Comparison of ENCODE assay signal across 21 cellular contexts in genomic region chr16:86027366-86028126, GRCh38.
DNase-seq lines count a peak whose midpoint lies in the region; ATAC-seq, FAIRE-seq and TF ChIP-seq lines count a peak whose summit lies in the region.
"Had no signal": no experiment of that assay in that cellular context is flagged by ENCODE, and none has a peak within 500 bp of the region (broad histone marks: within the 10 kb centered on the region; RNA-seq: fewer than 3 reads in every experiment).

No MANE protein-coding gene starts in this region.

- 0 out of 2 replicates have a peak, but pooled peaks cover 3% of the 10 kb centered on the region for H3K9me3 ChIP-seq in K562 (replicated peaks; ENCODE audit: control insufficient read depth, insufficient read depth, low read depth, low read length)

- intact Hi-C loops in K562 (cut with micrococcal nuclease) (no loop called here), left colon (cut with DNase I, micrococcal nuclease) (no loop called here)

- no peak for ATAC-seq in activated naive CD8-positive, alpha-beta T cell treated with anti-CD3 and anti-CD28 coated beads, Interleukin-2, amount 10 ng/mL, durations not matched to agents 7 days and 5 days (ENCODE audit: low read depth)
- ATAC-seq in activated naive CD8-positive, alpha-beta T cell treated with anti-CD3 and anti-CD28 coated beads, Interleukin-2, amount 50 U/mL, for 24 hours = no peak
- ATAC-seq in K562 = no peak
- ATAC-seq in left colon = peak; percentile 79

- H3K79me2 ChIP-seq in K562 (ENCODE audit: control insufficient read depth, insufficient read depth, low read length) = no peaks in the 10 kb centered on the region

- peaks cover 2% of the 10 kb centered on the region for H3K36me3 Mint-ChIP-seq in activated naive CD8-positive, alpha-beta T cell treated with anti-CD3 and anti-CD28 coated beads, Interleukin-2, amount 10 ng/mL, durations not matched to agents 7 days and 5 days
- H3K36me3 Mint-ChIP-seq in activated naive CD8-positive, alpha-beta T cell treated with anti-CD3 and anti-CD28 coated beads, Interleukin-2, amount 50 U/mL, for 24 hours (ENCODE audit: low read depth) = peaks cover 4% of the 10 kb centered on the region
- no peaks in the 10 kb centered on the region for H3K36me3 Mint-ChIP-seq in type B pancreatic cell

- no peak overlapping the region for H3K27ac ChIP-seq in K562 (ENCODE audit: extremely low read depth, low read depth, low read length)
- H3K27ac ChIP-seq: SJSA1 had no signal

- H3K4me1 ChIP-seq in K562 (replicated peaks in 1 of 2; ENCODE audit: control insufficient read depth in 2 of 2, insufficient read depth in 2 of 2, low read length in 2 of 2) = no peaks in the 10 kb centered on the region

- H3K4me1 Mint-ChIP-seq in activated naive CD8-positive, alpha-beta T cell treated with anti-CD3 and anti-CD28 coated beads, Interleukin-2, amount 10 ng/mL, durations not matched to agents 7 days and 5 days = no peaks in the 10 kb centered on the region
- no peaks in the 10 kb centered on the region for H3K4me1 Mint-ChIP-seq in activated naive CD8-positive, alpha-beta T cell treated with anti-CD3 and anti-CD28 coated beads, Interleukin-2, amount 50 U/mL, for 24 hours
- H3K4me1 Mint-ChIP-seq in type B pancreatic cell (ENCODE audit: unreplicated experiment) = peaks cover 14% of the 10 kb centered on the region
- H3K4me1 Mint-ChIP-seq: CD4-positive, alpha-beta memory T cell had no signal

- no peaks in the 10 kb centered on the region for H4K20me1 ChIP-seq in K562 (replicated peaks; ENCODE audit: control insufficient read depth, insufficient read depth, low read length)

- 2% methylated on average over 12 of the region's 12 CpGs for WGBS in K562 (ENCODE audit: insufficient coverage, low coverage, missing lambda C conversion rate)

- DNase-seq in activated naive CD8-positive, alpha-beta T cell treated with anti-CD3 and anti-CD28 coated beads, Interleukin-2, amount 10 ng/mL, durations not matched to agents 7 days and 5 days = peak; percentile 3
- no peak for DNase-seq in activated naive CD8-positive, alpha-beta T cell treated with anti-CD3 and anti-CD28 coated beads, Interleukin-2, amount 50 U/mL, for 24 hours
- DNase-seq in K562 (ENCODE audit: extremely low read depth in 1 of 4, low spot score in 3 of 4) (no peak), left colon (peak; percentile 40 to 66), type B pancreatic cell (ENCODE audit: extremely low spot score, unreplicated experiment) (no peak), iPS-NIHi11 (ENCODE audit: low spot score) (no peak), germinal center (ENCODE audit: low spot score) (no peak), NOMO-1 (lab: John Stamatoyannopoulos, UW; ENCODE audit: unreplicated experiment in 2 of 2) (no peak)
- DNase-seq: 8988T; CD4-positive, alpha-beta memory T cell; GF-D8; GOT3; IMR-90; Kasumi-1; NCI-H1417; NCI-H187 treated with DMSO at 0.1 percent for 48 hours; NCI-H446; NCI-H69 had no signal

- TF ChIP-seq CTCF in K562 (IDR thresholded peaks at IDR 0.05 in 2 of 3, conservative IDR thresholded peaks at IDR 0.05 in 1 of 3; ENCODE audit: insufficient read depth in 2 of 3, low read depth in 1 of 3, low read length in 3 of 3) = no peak
- TF ChIP-seq CTCF in type B pancreatic cell (conservative IDR thresholded peaks at IDR 0.05) = no peak

- H3K27me3 Mint-ChIP-seq in activated naive CD8-positive, alpha-beta T cell treated with anti-CD3 and anti-CD28 coated beads, Interleukin-2, amount 10 ng/mL, durations not matched to agents 7 days and 5 days = peaks cover 9% of the 10 kb centered on the region
- H3K27me3 Mint-ChIP-seq in activated naive CD8-positive, alpha-beta T cell treated with anti-CD3 and anti-CD28 coated beads, Interleukin-2, amount 50 U/mL, for 24 hours = peaks cover 16% of the 10 kb centered on the region
- peaks cover 17% of the 10 kb centered on the region for H3K27me3 Mint-ChIP-seq in type B pancreatic cell

- no peak for TF ChIP-seq RAD21 in K562 (CRISPR knock-in tag; conservative IDR thresholded peaks at IDR 0.05 in 1 of 2, IDR thresholded peaks at IDR 0.05 in 1 of 2)

- TF ChIP-seq POLR2A in K562 (conservative IDR thresholded peaks at IDR 0.05) = no peak

- H3K4me3 Mint-ChIP-seq in activated naive CD8-positive, alpha-beta T cell treated with anti-CD3 and anti-CD28 coated beads, Interleukin-2, amount 10 ng/mL, durations not matched to agents 7 days and 5 days = no peak overlapping the region
- no peak overlapping the region for H3K4me3 Mint-ChIP-seq in activated naive CD8-positive, alpha-beta T cell treated with anti-CD3 and anti-CD28 coated beads, Interleukin-2, amount 50 U/mL, for 24 hours
- H3K4me3 Mint-ChIP-seq in type B pancreatic cell = peak overlapping the region; percentile 14
- H3K4me3 Mint-ChIP-seq: CD4-positive, alpha-beta memory T cell had no signal

- H3K9me1 ChIP-seq in K562 (ENCODE audit: control insufficient read depth, insufficient read depth, low read length) = no peaks in the 10 kb centered on the region

- H3K4me3 ChIP-seq in K562 = no peak overlapping the region
- H3K4me3 ChIP-seq: SJSA1 had no signal

- TF ChIP-seq EP300 in K562 (IDR thresholded peaks at IDR 0.05; ENCODE audit: low read length) = no peak

- no peak for FAIRE-seq in K562 (lab: Jason Lieb, UNC)
- FAIRE-seq: GM12891, GM18507 had no signal

- BruUV-seq in K562 (replicated peaks; lab: Mats Ljungman, UMichigan) = no TSS peak

- H3K9ac ChIP-seq in K562 (ENCODE audit: insufficient read depth in 1 of 2, low read depth in 2 of 2, low read length in 2 of 2) = no peak overlapping the region

- CTCF ChIA-PET in K562 (lab: Yijun Ruan, JAX; ENCODE audit: low intra/inter-chr PET ratio) = no interaction called here

- POLR2A ChIA-PET in activated naive CD8-positive, alpha-beta T cell treated with anti-CD3 and anti-CD28 coated beads, Interleukin-2, amount 10 ng/mL, durations not matched to agents 7 days and 5 days (lab: Charles Lee) = no interaction called here
- POLR2A ChIA-PET in K562 (lab: Yijun Ruan, JAX) = interaction anchor here (0.8 kb wide), 1 partner anchor 19 kb away, joined by 5 read pairs; no protein-coding TSS in a partner anchor

- H3K27me3 ChIP-seq in K562 (ENCODE audit: control insufficient read depth in 2 of 2, insufficient read depth in 2 of 2, low read length in 2 of 2) = peaks cover 0 to 8% of the 10 kb centered on the region in 2 experiments; a peak in 2 of 5 replicates
- H3K27me3 ChIP-seq: SJSA1 had no signal

- no peak overlapping the region for H3K4me2 ChIP-seq in K562 (ENCODE audit: insufficient read depth, low read length)

- no peaks in the 10 kb centered on the region for H3K36me3 ChIP-seq in K562 (ENCODE audit: control insufficient read depth, insufficient read depth, low read length)
- H3K36me3 ChIP-seq: SJSA1 had no signal

- H2AFZ ChIP-seq in K562 (ENCODE audit: low read depth, low read length) = no peak overlapping the region

- in situ Hi-C loops in K562 (cut with MboI) = no loop called here

- H3K27ac Mint-ChIP-seq in activated naive CD8-positive, alpha-beta T cell treated with anti-CD3 and anti-CD28 coated beads, Interleukin-2, amount 10 ng/mL, durations not matched to agents 7 days and 5 days = no peak overlapping the region
- no peak overlapping the region for H3K27ac Mint-ChIP-seq in activated naive CD8-positive, alpha-beta T cell treated with anti-CD3 and anti-CD28 coated beads, Interleukin-2, amount 50 U/mL, for 24 hours
- H3K27ac Mint-ChIP-seq in type B pancreatic cell = peak overlapping the region; percentile 67
- H3K27ac Mint-ChIP-seq: CD4-positive, alpha-beta memory T cell had no signal

- H3K9me3 Mint-ChIP-seq in activated naive CD8-positive, alpha-beta T cell treated with anti-CD3 and anti-CD28 coated beads, Interleukin-2, amount 10 ng/mL, durations not matched to agents 7 days and 5 days = peaks cover 17% of the 10 kb centered on the region
- peaks cover 19% of the 10 kb centered on the region for H3K9me3 Mint-ChIP-seq in activated naive CD8-positive, alpha-beta T cell treated with anti-CD3 and anti-CD28 coated beads, Interleukin-2, amount 50 U/mL, for 24 hours
- H3K9me3 Mint-ChIP-seq in type B pancreatic cell = peaks cover 5% of the 10 kb centered on the region

TF ChIP-seq in K562, 482 proteins besides CTCF, POLR2A, EP300 and RAD21:
- TF ChIP-seq RBM25 (IDR thresholded peaks at IDR 0.05; ENCODE audit: low read depth, low read length, severe bottlenecking) (peak; percentile 65), ZNF24 (IDR thresholded peaks at IDR 0.05) (no peak)

Comparison
In these comparisons a context has a peak if more than half of its experiments do, and no peak if none do; other contexts are left out.
1. DNase-seq: peak in activated naive CD8-positive, alpha-beta T cell treated with anti-CD3 and anti-CD28 coated beads, Interleukin-2, amount 10 ng/mL, durations not matched to agents 7 days and 5 days (single experiment) and left colon (2 of 2); none in activated naive CD8-positive, alpha-beta T cell treated with anti-CD3 and anti-CD28 coated beads, Interleukin-2, amount 50 U/mL, for 24 hours (single experiment), K562 (0 of 4), type B pancreatic cell (single experiment), iPS-NIHi11 (single experiment), germinal center (single experiment) and NOMO-1 (0 of 2).